8 cellular contexts compared by ENCODE assay signal in the genomic region with DNA sequence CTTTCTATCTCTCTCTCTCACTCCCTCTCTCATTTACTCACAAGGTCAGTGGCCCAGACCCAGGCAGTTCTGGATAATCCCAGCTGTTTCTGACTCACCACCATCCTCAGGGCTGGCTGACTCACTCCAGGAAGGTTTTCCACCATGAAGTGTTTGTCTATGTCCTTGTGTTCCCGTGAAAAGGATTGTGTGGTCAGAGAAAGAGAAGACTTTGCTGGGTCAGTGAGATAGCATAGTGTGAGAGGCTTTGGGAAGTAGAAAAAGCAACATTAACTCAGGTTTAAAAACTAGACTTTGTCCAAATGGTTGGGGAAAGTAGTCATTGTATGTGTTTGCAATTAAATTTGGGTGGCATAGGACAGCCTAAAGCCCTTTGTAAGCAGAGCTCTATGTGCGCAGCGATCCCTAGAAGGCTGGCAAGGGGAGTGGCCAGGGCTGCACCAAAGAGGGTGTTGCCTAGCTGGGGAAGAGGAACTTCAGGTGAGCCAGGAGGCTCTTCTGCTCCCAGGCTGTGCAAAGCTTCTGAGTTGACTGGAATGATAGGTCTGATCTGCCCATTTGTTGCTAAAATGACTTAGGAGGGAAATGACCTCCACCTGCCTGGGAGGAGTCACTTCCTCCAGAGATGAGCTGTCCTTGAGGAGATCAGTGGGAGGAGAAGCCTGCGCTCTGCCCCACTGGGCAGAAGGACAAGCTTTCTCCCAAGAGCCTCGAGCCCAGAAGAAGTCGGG. TPM values are rescaled to one million over a fixed set of nuclear protein-coding genes. Genes with fewer than 3 reads are reported as not detected.
DNase-seq lines count a peak whose midpoint lies in the region; ATAC-seq and TF ChIP-seq lines count a peak whose summit lies in the region.

No MANE protein-coding gene starts in this region.

- DNase-seq in BJ (ENCODE audit: low read depth) = peak; percentile 97
- DNase-seq in LoVo (ENCODE audit: low spot score) = peak; percentile 88
- peak; percentile 100 for DNase-seq in amniotic epithelial cell (ENCODE audit: low read depth)
- DNase-seq in kidney tubule cell (ENCODE audit: low spot score) = peak; percentile 99
- peak in 1 of 2 donors; percentile 73 for DNase-seq in tibial nerve (ENCODE audit: low spot score in 2 of 2)
- DNase-seq in NOMO-1 treated with dmso at 0.1 percent for 144 hours (lab: John Stamatoyannopoulos, UW; ENCODE audit: unreplicated experiment) = no peak
- no peak for DNase-seq in middle frontal gyrus (ENCODE audit: extremely low spot score, low spot score)

- CTCF ChIA-PET in BJ (lab: Yijun Ruan, JAX) = interaction anchor here (0.6 to 5.0 kb wide), 11 partner anchors 9 to 628 kb away, joined by 3 to 51 read pairs (median 4); partner anchors contain the start of gene TP53BP2

- H3K27ac ChIP-seq in tibial nerve = peak overlapping the region in 3 of 4 donors; percentile 66 to 91 (median 72)

- H3K27me3 ChIP-seq in BJ (ENCODE audit: control insufficient read depth, insufficient read depth, low read length) = no peaks in the 10 kb centered on the region
- H3K27me3 ChIP-seq in tibial nerve = no peaks in the 10 kb centered on the region

- no peaks in the 10 kb centered on the region for H3K9me3 ChIP-seq in tibial nerve

- WGBS in tibial nerve, 2 donors = 48 to 50% methylated on average over 6 of the region's 6 CpGs

- POLR2A ChIA-PET in BJ (lab: Charles Lee) = interaction anchor here (0.8 to 1.1 kb wide), 2 partner anchors 42 to 79 kb away, joined by 6 read pairs; no protein-coding TSS in a partner anchor

- no peak for TF ChIP-seq CTCF in BJ (IDR thresholded peaks at IDR 0.05; ENCODE audit: insufficient read depth, low read depth, low read length)
- TF ChIP-seq CTCF in tibial nerve (IDR thresholded peaks at IDR 0.05) = peak in 1 of 5 experiments; percentile 8

- no peak for TF ChIP-seq POLR2A in tibial nerve (IDR thresholded peaks at IDR 0.05)

- H3K36me3 ChIP-seq in BJ (ENCODE audit: control insufficient read depth, insufficient read depth, low read length) = no peaks in the 10 kb centered on the region
- H3K36me3 ChIP-seq in tibial nerve = no peaks in the 10 kb centered on the region

- H3K4me1 ChIP-seq in tibial nerve = peaks cover 0 to 51% (median 18%) of the 10 kb centered on the region in 4 donors

- TF ChIP-seq EP300 in tibial nerve (IDR thresholded peaks at IDR 0.05) = peak in 1 of 2 donors; percentile 63

- ATAC-seq in HG02759 (IDR thresholded peaks at IDR 0.05; ENCODE audit: unreplicated experiment) = no peak

- H3K4me3 ChIP-seq in BJ (ENCODE audit: low read depth, low read length) (no peak overlapping the region), tibial nerve (no peak overlapping the region)

RNA-seq across cellular contexts. Expression of gene CAPN2, which starts 4.9 kb away (rescaled TPM):
- 219 and 222 TPM in 2 replicates for polyA plus RNA-seq in BJ (2011; rRNA removed)
- polyA minus RNA-seq in BJ (2011; rRNA and poly(A)+ RNA removed) = 118 and 125 TPM in 2 replicates
- 100 to 1,000 TPM; 160 to 207 (median 177) TPM for total RNA-seq in tibial nerve

RNA-seq across cellular contexts. Expression of gene CAPN8, which starts 41.9 kb away (rescaled TPM):
- 0.11 TPM in 1 of 2 replicates, not detected in the other for polyA plus RNA-seq in BJ (2011; rRNA removed)
- 0.15 TPM in 1 of 2 replicates, not detected in the other for polyA minus RNA-seq in BJ (2011; rRNA and poly(A)+ RNA removed)
- not detected for total RNA-seq in tibial nerve

Comparison
In these comparisons a context has a peak if more than half of its experiments do, and no peak if none do; other contexts are left out.
1. DNase-seq: peak in BJ (single experiment), LoVo (single experiment), amniotic epithelial cell (single experiment) and kidney tubule cell (single experiment); none in NOMO-1 treated with dmso at 0.1 percent for 144 hours (single experiment) and middle frontal gyrus (single experiment).